12 cellular contexts compared by ENCODE assay signal in the genomic region with DNA sequence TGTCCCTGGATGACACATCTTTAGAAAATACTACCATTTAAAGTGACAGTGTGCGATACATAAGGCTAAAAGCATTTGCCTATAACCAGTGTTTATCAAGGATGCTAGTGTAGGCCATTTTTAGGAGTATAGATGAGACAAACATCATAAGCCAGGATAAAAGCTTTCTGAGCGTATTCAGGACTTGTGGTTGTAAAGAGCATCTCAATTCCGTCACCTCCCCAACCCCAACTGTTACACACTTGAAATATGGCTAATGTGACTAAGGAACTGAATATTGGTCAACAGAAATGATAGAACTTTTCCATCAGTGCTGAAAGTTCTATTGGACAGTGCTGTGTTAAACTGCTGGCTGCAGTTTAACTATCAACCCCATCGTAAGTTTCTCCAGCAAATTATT. TPM values are rescaled to one million over a fixed set of nuclear protein-coding genes. Genes with fewer than 3 reads are reported as not detected.
A peak's percentile ranks its signal among the peaks of the same experiment; 100 is the strongest.
DNase-seq lines count a peak whose midpoint lies in the region; ATAC-seq and TF ChIP-seq lines count a peak whose summit lies in the region.
"Had no signal": no experiment of that assay in that cellular context is flagged by ENCODE, and none has a peak within 500 bp of the region (broad histone marks: within the 10 kb centered on the region; RNA-seq: fewer than 3 reads in every experiment).

No MANE protein-coding gene starts in this region.

- peak overlapping the region; percentile 96 for H3K9ac ChIP-seq in adipocyte (ENCODE audit: low read length)

- H3K4me3 ChIP-seq in ACC112 (ENCODE audit: low read depth, low read length) (peak overlapping the region; percentile 76), HEK293 (ENCODE audit: low read depth, low read length) (no peak overlapping the region), adipocyte (ENCODE audit: low read length) (peak overlapping the region; percentile 86)

- H3K9me3 ChIP-seq in HEK293 (ENCODE audit: control insufficient read depth, insufficient read depth, low read depth, low read length), result no peaks in the 10 kb centered on the region
- no peaks in the 10 kb centered on the region for H3K9me3 ChIP-seq in adipocyte (ENCODE audit: control insufficient read depth, low read length)
- H3K9me3 ChIP-seq: pancreas had no signal

- H3K36me3 Mint-ChIP-seq in naive B cell, result peaks cover 0 to 27% of the 10 kb centered on the region in 2 donors

- ATAC-seq in naive B cell (ENCODE audit: low read depth in 2 of 2) (no peak), GM18907 (IDR thresholded peaks at IDR 0.05; ENCODE audit: unreplicated experiment) (no peak)
- ATAC-seq: pancreas had no signal

- peaks cover 37 to 64% (median 58%) of the 10 kb centered on the region in 3 donors for H3K4me1 Mint-ChIP-seq in naive B cell

- TF ChIP-seq CTCF in HEK293 (tag by site-specific recombination; IDR thresholded peaks at IDR 0.05), result no peak

- H3K27me3 Mint-ChIP-seq in naive B cell, result no peaks in the 10 kb centered on the region

- no peak for DNase-seq in adipocyte (ENCODE audit: low read depth)
- no peak for DNase-seq in naive B cell
- no peak for DNase-seq in superior temporal gyrus (ENCODE audit: extremely low spot score)
- DNase-seq in RKO (ENCODE audit: low spot score), result no peak
- DNase-seq in HUDEP-2 (lab: John Stamatoyannopoulos, UW; ENCODE audit: unreplicated experiment in 76 of 76), result no peak
- DNase-seq: brain microvascular endothelial cell, NCI-H524 treated with DMSO at 0.1 percent for 48 hours, pancreas, WERI-Rb-1 had no signal

- CTCF ChIA-PET in HEK293 (lab: Yijun Ruan, JAX), result interaction anchor here (1.0 to 2.1 kb wide), 2 partner anchors 61 to 324 kb away, joined by 3 to 11 read pairs; no protein-coding TSS in a partner anchor

- H3K36me3 ChIP-seq in ACC112 (ENCODE audit: insufficient read depth, low read length) (no peaks in the 10 kb centered on the region), HEK293 (ENCODE audit: control insufficient read depth in 2 of 2, insufficient read depth in 1 of 2, low read length in 2 of 2) (peaks cover 4 to 10% of the 10 kb centered on the region in 2 experiments; a peak in 2 of 3 replicates), adipocyte (ENCODE audit: control insufficient read depth, insufficient read depth, low read length, severe bottlenecking) (no peaks in the 10 kb centered on the region)
- H3K36me3 ChIP-seq: brain microvascular endothelial cell, pancreas had no signal

- peaks cover 87% of the 10 kb centered on the region for H3K79me2 ChIP-seq in ACC112 (ENCODE audit: control insufficient read depth, insufficient read depth, low read length, unreplicated experiment)

- H3K27ac ChIP-seq in ACC112 (ENCODE audit: low read depth, low read length), result no peak overlapping the region
- no peak overlapping the region for H3K27ac ChIP-seq in HEK293 (ENCODE audit: extremely low read depth, low read depth, low read length)
- H3K27ac ChIP-seq: pancreas, WERI-Rb-1 had no signal

- H3K9me3 Mint-ChIP-seq in naive B cell, result no peaks in the 10 kb centered on the region

- peak overlapping the region in 3 of 6 donors; percentile 59 to 90 (median 74) for H3K27ac Mint-ChIP-seq in naive B cell

- H3K4me1 ChIP-seq in ACC112 (ENCODE audit: control insufficient read depth, insufficient read depth, low read length, unreplicated experiment), result peaks cover 40% of the 10 kb centered on the region
- peaks cover 17% of the 10 kb centered on the region for H3K4me1 ChIP-seq in HEK293 (ENCODE audit: control insufficient read depth, insufficient read depth, low read length)
- H3K4me1 ChIP-seq in adipocyte (ENCODE audit: control insufficient read depth, insufficient read depth, low read length), result peaks cover 60% of the 10 kb centered on the region

- no peak overlapping the region for H2AFZ ChIP-seq in ACC112 (ENCODE audit: low read length, unreplicated experiment)

- peak overlapping the region; percentile 47 to 100 (median 96) for H3K4me3 Mint-ChIP-seq in naive B cell

- no peaks in the 10 kb centered on the region for H3K27me3 ChIP-seq in ACC112 (ENCODE audit: insufficient read depth, low read length)
- H3K27me3 ChIP-seq in adipocyte (replicated peaks; ENCODE audit: control insufficient read depth, insufficient read depth, low read length), result no peaks in the 10 kb centered on the region
- H3K27me3 ChIP-seq: brain microvascular endothelial cell, pancreas had no signal

- POLR2A ChIA-PET in HEK293 (lab: Yijun Ruan, JAX), result no interaction called here

TF ChIP-seq in HEK293, 187 proteins besides CTCF, POLR2A, EP300 and RAD21:
- TF ChIP-seq SETDB1 (IDR thresholded peaks at IDR 0.05; ENCODE audit: insufficient read length, low read length) (no peak), ZNF311 (tag by site-specific recombination; IDR thresholded peaks at IDR 0.05; ENCODE audit: borderline replicate concordance) (no peak), ZNF600 (tag by site-specific recombination; IDR thresholded peaks at IDR 0.05) (peak; percentile 89), ZNF555 (tag by site-specific recombination; conservative IDR thresholded peaks at IDR 0.05) (no peak)
- TF ChIP-seq, protein P1, sequence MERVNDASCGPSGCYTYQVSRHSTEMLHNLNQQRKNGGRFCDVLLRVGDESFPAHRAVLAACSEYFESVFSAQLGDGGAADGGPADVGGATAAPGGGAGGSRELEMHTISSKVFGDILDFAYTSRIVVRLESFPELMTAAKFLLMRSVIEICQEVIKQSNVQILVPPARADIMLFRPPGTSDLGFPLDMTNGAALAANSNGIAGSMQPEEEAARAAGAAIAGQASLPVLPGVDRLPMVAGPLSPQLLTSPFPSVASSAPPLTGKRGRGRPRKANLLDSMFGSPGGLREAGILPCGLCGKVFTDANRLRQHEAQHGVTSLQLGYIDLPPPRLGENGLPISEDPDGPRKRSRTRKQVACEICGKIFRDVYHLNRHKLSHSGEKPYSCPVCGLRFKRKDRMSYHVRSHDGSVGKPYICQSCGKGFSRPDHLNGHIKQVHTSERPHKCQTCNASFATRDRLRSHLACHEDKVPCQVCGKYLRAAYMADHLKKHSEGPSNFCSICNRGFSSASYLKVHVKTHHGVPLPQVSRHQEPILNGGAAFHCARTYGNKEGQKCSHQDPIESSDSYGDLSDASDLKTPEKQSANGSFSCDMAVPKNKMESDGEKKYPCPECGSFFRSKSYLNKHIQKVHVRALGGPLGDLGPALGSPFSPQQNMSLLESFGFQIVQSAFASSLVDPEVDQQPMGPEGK (tag by site-specific recombination; IDR thresholded peaks at IDR 0.05), result no peak

RNA-seq across cellular contexts. Expression of a gene that starts 4.5 kb away (rescaled TPM):
- polyA plus RNA-seq in naive B cell (ENCODE audit: low read depth in 6 of 6), result 10 to 100 TPM in 1 of 6 donors, 1 to 10 TPM in 4, under 1 TPM in 1; 0.74 to 10.2 (median 7.6) TPM
